9 cellular contexts compared by ENCODE assay signal in genomic region chr22:37894939-37895670, GRCh38. TPM values are rescaled to one million over a fixed set of nuclear protein-coding genes. Genes with fewer than 3 reads are reported as not detected.
DNase-seq lines count a peak whose midpoint lies in the region; TF ChIP-seq lines count a peak whose summit lies in the region.
"Had no signal": no experiment of that assay in that cellular context is flagged by ENCODE, and none has a peak within 500 bp of the region (broad histone marks: within the 10 kb centered on the region; RNA-seq: fewer than 3 reads in every experiment).

No MANE protein-coding gene starts in this region.

- H3K27ac Mint-ChIP-seq in activated naive CD4-positive, alpha-beta T cell treated with anti-CD3 and anti-CD28 coated beads, Interleukin-2, amount 50 U/mL, for 24 hours: peak overlapping the region; percentile 32

- H3K4me3 Mint-ChIP-seq in activated naive CD4-positive, alpha-beta T cell treated with anti-CD3 and anti-CD28 coated beads, Interleukin-2, amount 50 U/mL, for 24 hours: no peak overlapping the region

- TF ChIP-seq CTCF in uterus (IDR thresholded peaks at IDR 0.05): no peak

- peaks cover 6 to 8% of the 10 kb centered on the region in 2 donors for H3K4me1 ChIP-seq in uterus

- no peaks in the 10 kb centered on the region for H3K9me3 ChIP-seq in uterus

- peaks cover 26% of the 10 kb centered on the region for H3K4me1 Mint-ChIP-seq in activated naive CD4-positive, alpha-beta T cell treated with anti-CD3 and anti-CD28 coated beads, Interleukin-2, amount 50 U/mL, for 24 hours

- H3K9me3 Mint-ChIP-seq in activated naive CD4-positive, alpha-beta T cell treated with anti-CD3 and anti-CD28 coated beads, Interleukin-2, amount 50 U/mL, for 24 hours: no peaks in the 10 kb centered on the region

- peaks cover 4% of the 10 kb centered on the region for H3K36me3 Mint-ChIP-seq in activated naive CD4-positive, alpha-beta T cell treated with anti-CD3 and anti-CD28 coated beads, Interleukin-2, amount 50 U/mL, for 24 hours

- TF ChIP-seq POLR2A in uterus (IDR thresholded peaks at IDR 0.05): no peak

- H3K27ac ChIP-seq in uterus: peak overlapping the region; percentile 71 to 74

- H3K4me3 ChIP-seq in uterus: no peak overlapping the region

- H3K27me3 ChIP-seq in uterus: no peaks in the 10 kb centered on the region

- intact Hi-C loops in uterus (cut with DNase I; ENCODE audit: low total_unique reads): loop anchor here (5.0 kb wide), 1 partner anchor 37 kb away; no protein-coding TSS in a partner anchor

- H3K27me3 Mint-ChIP-seq in activated naive CD4-positive, alpha-beta T cell treated with anti-CD3 and anti-CD28 coated beads, Interleukin-2, amount 50 U/mL, for 24 hours: no peaks in the 10 kb centered on the region

- DNase-seq in activated naive CD4-positive, alpha-beta T cell (lab: John Stamatoyannopoulos, UW): no peak
- DNase-seq in iPS-NIHi11 (ENCODE audit: low spot score) (peak; percentile 43), uterus (no peak), NCI-H2171 (lab: John Stamatoyannopoulos, UW) (no peak), DMS153 (lab: John Stamatoyannopoulos, UW) (no peak)
- DNase-seq: Karpas-422; stimulated activated CD4-positive, alpha-beta T cell treated with anti-CD3 and anti-CD28 coated beads, Interleukin-12 subunit alpha, Interleukin-12 subunit beta, amount 100 ng/mL, for 4 hours had no signal

- no peaks in the 10 kb centered on the region for H3K36me3 ChIP-seq in uterus

RNA-seq across cellular contexts. Expression of gene MICALL1, which starts 11.0 kb away (rescaled TPM):
- total RNA-seq in uterus: 10 to 100 TPM in 3 of 4 donors, 1 to 10 TPM in 1; 7.4 to 96.6 (median 46.6) TPM

RNA-seq across cellular contexts. Expression of gene EIF3L, which starts 45.9 kb away (rescaled TPM):
- total RNA-seq in uterus: 100 to 1,000 TPM; 290 to 559 (median 413) TPM

RNA-seq across cellular contexts. Expression of gene ANKRD54, which starts 51.0 kb away (rescaled TPM):
- 10 to 100 TPM in 3 of 4 donors, 1 to 10 TPM in 1; 8.5 to 37.7 (median 20.5) TPM for total RNA-seq in uterus

RNA-seq across cellular contexts. Expression of gene C22orf23, which starts 58.3 kb away (rescaled TPM):
- under 1 TPM in 2 of 4 donors, not detected in 2; 0.40 to 0.76 TPM for total RNA-seq in uterus
- total RNA-seq: T-helper 2 cell treated with Interferon-gamma antibody and Interleukin-4, amounts not matched to agents 100 ng/mL and 5 ng/mL, for 36 hours had no signal

RNA-seq across cellular contexts. Expression of gene POLR2F, which starts 58.4 kb away (rescaled TPM):
- 10 to 100 TPM; 31.5 to 63.8 (median 43.3) TPM for total RNA-seq in uterus
